16 cellular contexts compared by ENCODE assay signal in genomic region chr14:34270361-34270760, GRCh38.
DNase-seq lines count a peak whose midpoint lies in the region; ATAC-seq and TF ChIP-seq lines count a peak whose summit lies in the region.
"Had no signal": no experiment of that assay in that cellular context is flagged by ENCODE, and none has a peak within 500 bp of the region (broad histone marks: within the 10 kb centered on the region; RNA-seq: fewer than 3 reads in every experiment).

No MANE protein-coding gene starts in this region.

- peaks cover under 1% of the 10 kb centered on the region for H3K4me1 Mint-ChIP-seq in neural progenitor cell
- H3K4me1 Mint-ChIP-seq: B cell had no signal

- H4K20me1 ChIP-seq in neural progenitor cell (ENCODE audit: low read depth): no peaks in the 10 kb centered on the region
- H4K20me1 ChIP-seq in MM.1S (ENCODE audit: insufficient read depth, low read length): no peaks in the 10 kb centered on the region
- H4K20me1 ChIP-seq: BLaER1 treated with 17β-estradiol and CSF1 and Interleukin-3, amounts not matched to agents 10 nM and 100 nM had no signal

- H3K4me3 ChIP-seq in neural progenitor cell (no peak overlapping the region), MM.1S (ENCODE audit: low read length) (no peak overlapping the region)
- H3K4me3 ChIP-seq: BLaER1 treated with 17β-estradiol and CSF1 and Interleukin-3, amounts not matched to agents 10 nM and 100 nM; HAP-1 had no signal

- H2AFZ ChIP-seq in neural progenitor cell (replicated peaks) (peak overlapping the region; percentile 27), MM.1S (ENCODE audit: low read length) (no peak overlapping the region)

- no peaks in the 10 kb centered on the region for H3K79me2 ChIP-seq in neural progenitor cell (ENCODE audit: low read depth)
- no peaks in the 10 kb centered on the region for H3K79me2 ChIP-seq in MM.1S (ENCODE audit: low read length)

- peak; percentile 9 for DNase-seq in M059J (ENCODE audit: low read depth)
- peak; percentile 5 for DNase-seq in dermis blood vessel endothelial cell
- DNase-seq in neural progenitor cell (ENCODE audit: low spot score): no peak
- no peak for DNase-seq in MM.1S
- no peak for DNase-seq in NCI-H748 treated with DMSO at 0.1 percent for 48 hours (lab: John Stamatoyannopoulos, UW)
- no peak for DNase-seq in GOT3 (lab: John Stamatoyannopoulos, UW)
- DNase-seq: 8988T; Calu3; CD8-positive, alpha-beta T cell; DMS79 treated with DMSO at 0.1 percent for 48 hours; GF-D8 had no signal

- ATAC-seq in GM21447 (IDR thresholded peaks at IDR 0.05; ENCODE audit: unreplicated experiment): no peak
- ATAC-seq: CD8-positive, alpha-beta T cell had no signal

- H3K36me3 Mint-ChIP-seq in neural progenitor cell: no peaks in the 10 kb centered on the region
- H3K36me3 Mint-ChIP-seq: CD8-positive, alpha-beta T cell had no signal

- H3K4me2 ChIP-seq in neural progenitor cell: no peak overlapping the region
- H3K4me2 ChIP-seq in MM.1S (ENCODE audit: low read depth, low read length): no peak overlapping the region
- H3K4me2 ChIP-seq: BLaER1 treated with 17β-estradiol and CSF1 and Interleukin-3, amounts not matched to agents 10 nM and 100 nM had no signal

- no peaks in the 10 kb centered on the region for H3K9me2 ChIP-seq in MM.1S (replicated peaks; ENCODE audit: insufficient read depth, low read length)

- no peak overlapping the region for H3K4me3 Mint-ChIP-seq in neural progenitor cell
- H3K4me3 Mint-ChIP-seq: B cell; CD8-positive, alpha-beta T cell had no signal

- H3K27me3 Mint-ChIP-seq in neural progenitor cell (ENCODE audit: insufficient read depth, low read depth): peaks cover 3% of the 10 kb centered on the region

- H3K9me3 Mint-ChIP-seq in neural progenitor cell: no peaks in the 10 kb centered on the region
- H3K9me3 Mint-ChIP-seq: CD8-positive, alpha-beta T cell had no signal

- H3K27me3 ChIP-seq in neural progenitor cell (no peaks in the 10 kb centered on the region), MM.1S (replicated peaks; ENCODE audit: insufficient read depth, low read length) (no peaks in the 10 kb centered on the region)
- H3K27me3 ChIP-seq: BLaER1 treated with 17β-estradiol and CSF1 and Interleukin-3, amounts not matched to agents 10 nM and 100 nM had no signal

- no peaks in the 10 kb centered on the region for H3K36me3 ChIP-seq in neural progenitor cell
- no peaks in the 10 kb centered on the region for H3K36me3 ChIP-seq in MM.1S (replicated peaks; ENCODE audit: insufficient read depth, low read length)
- H3K36me3 ChIP-seq: BLaER1 treated with 17β-estradiol and CSF1 and Interleukin-3, amounts not matched to agents 10 nM and 100 nM; HAP-1 had no signal

- no peaks in the 10 kb centered on the region for H3K4me1 ChIP-seq in neural progenitor cell
- no peaks in the 10 kb centered on the region for H3K4me1 ChIP-seq in MM.1S (ENCODE audit: low read length)
- H3K4me1 ChIP-seq: BLaER1 treated with 17β-estradiol and CSF1 and Interleukin-3, amounts not matched to agents 10 nM and 100 nM had no signal

- TF ChIP-seq CTCF in neural progenitor cell (IDR thresholded peaks at IDR 0.05) (no peak), MM.1S (IDR thresholded peaks at IDR 0.05; ENCODE audit: low read length) (no peak)

- H3F3A ChIP-seq in neural progenitor cell (ENCODE audit: low read depth) (no peaks in the 10 kb centered on the region), MM.1S (ENCODE audit: insufficient read depth, low read length) (no peaks in the 10 kb centered on the region)

- H3K9ac ChIP-seq in neural progenitor cell: no peak overlapping the region
- H3K9ac ChIP-seq in MM.1S (ENCODE audit: low read length): no peak overlapping the region
- H3K9ac ChIP-seq: BLaER1 treated with 17β-estradiol and CSF1 and Interleukin-3, amounts not matched to agents 10 nM and 100 nM had no signal

- H3K27ac ChIP-seq in neural progenitor cell (no peak overlapping the region), MM.1S (ENCODE audit: low read length) (no peak overlapping the region)
- H3K27ac ChIP-seq: BLaER1 treated with 17β-estradiol and CSF1 and Interleukin-3, amounts not matched to agents 10 nM and 100 nM; HL-60 had no signal

- no peak overlapping the region for H3K27ac Mint-ChIP-seq in neural progenitor cell
- H3K27ac Mint-ChIP-seq: B cell; CD8-positive, alpha-beta T cell had no signal

- H3K9me3 ChIP-seq in neural progenitor cell (ENCODE audit: low read depth): no peaks in the 10 kb centered on the region
- no peaks in the 10 kb centered on the region for H3K9me3 ChIP-seq in MM.1S (replicated peaks; ENCODE audit: insufficient read depth, low read length)
- H3K9me3 ChIP-seq: BLaER1 treated with 17β-estradiol and CSF1 and Interleukin-3, amounts not matched to agents 10 nM and 100 nM; HAP-1 had no signal

Comparison
In these comparisons a context has a peak if more than half of its experiments do, and no peak if none do; other contexts are left out.
1. DNase-seq: peak in M059J (single experiment) and dermis blood vessel endothelial cell (single experiment); none in neural progenitor cell (single experiment), MM.1S (single experiment), NCI-H748 treated with DMSO at 0.1 percent for 48 hours (single experiment) and GOT3 (single experiment).